ENCODE assay signal across 7 cellular contexts in genomic region chr15:89367485-89368451, GRCh38. TPM values are rescaled to one million over a fixed set of nuclear protein-coding genes. Genes with fewer than 3 reads are reported as not detected.
DNase-seq lines count a peak whose midpoint lies in the region; ATAC-seq and TF ChIP-seq lines count a peak whose summit lies in the region.

No MANE protein-coding gene starts in this region.

- H3K79me2 ChIP-seq in MM.1S (ENCODE audit: low read length): no peaks in the 10 kb centered on the region

- H3K27me3 ChIP-seq in colonic mucosa (peaks cover 98% of the 10 kb centered on the region), MM.1S (replicated peaks; ENCODE audit: insufficient read depth, low read length) (peaks cover 97% of the 10 kb centered on the region)

- DNase-seq in GM03348 (ENCODE audit: low spot score): peak; percentile 47
- DNase-seq in NCI-H345 (lab: John Stamatoyannopoulos, UW): peak; percentile 86
- peak; percentile 34 for DNase-seq in colonic mucosa
- peak; percentile 50 for DNase-seq in pons (ENCODE audit: low spot score)
- DNase-seq in MM.1S: no peak

- TF ChIP-seq CTCF in colonic mucosa (IDR thresholded peaks at IDR 0.05) (no peak), MM.1S (IDR thresholded peaks at IDR 0.05; ENCODE audit: low read length) (no peak)

- no peaks in the 10 kb centered on the region for H3K9me2 ChIP-seq in MM.1S (replicated peaks; ENCODE audit: insufficient read depth, low read length)

- H3K36me3 ChIP-seq in colonic mucosa (no peaks in the 10 kb centered on the region), MM.1S (replicated peaks; ENCODE audit: insufficient read depth, low read length) (no peaks in the 10 kb centered on the region)

- no peak for ATAC-seq in HG03442 (IDR thresholded peaks at IDR 0.05; ENCODE audit: unreplicated experiment)
- ATAC-seq in GM18520 (IDR thresholded peaks at IDR 0.05; ENCODE audit: unreplicated experiment): no peak

- H3K9me3 ChIP-seq in colonic mucosa (no peaks in the 10 kb centered on the region), MM.1S (replicated peaks; ENCODE audit: insufficient read depth, low read length) (no peaks in the 10 kb centered on the region)

- intact Hi-C loops in colonic mucosa (cut with DNase I): no loop called here

- no peak overlapping the region for H3K4me2 ChIP-seq in MM.1S (ENCODE audit: low read depth, low read length)

- H2AFZ ChIP-seq in MM.1S (ENCODE audit: low read length): no peak overlapping the region

- H4K20me1 ChIP-seq in MM.1S (ENCODE audit: insufficient read depth, low read length): no peaks in the 10 kb centered on the region

- no peaks in the 10 kb centered on the region for H3F3A ChIP-seq in MM.1S (ENCODE audit: insufficient read depth, low read length)

- H3K27ac ChIP-seq in colonic mucosa (no peak overlapping the region), MM.1S (ENCODE audit: low read length) (no peak overlapping the region)

- peak overlapping the region in 1 of 2 donors; percentile 18 for H3K9ac ChIP-seq in colonic mucosa (ENCODE audit: low read depth in 2 of 2, low read length in 2 of 2)
- H3K9ac ChIP-seq in MM.1S (ENCODE audit: low read length): no peak overlapping the region

- peak overlapping the region; percentile 8 for H3K4me3 ChIP-seq in colonic mucosa
- H3K4me3 ChIP-seq in MM.1S (ENCODE audit: low read length): no peak overlapping the region

- H3K4me1 ChIP-seq in colonic mucosa (peaks cover 4% of the 10 kb centered on the region), MM.1S (ENCODE audit: low read length) (no peaks in the 10 kb centered on the region)

RNA-seq across cellular contexts. Expression of gene POLG, which starts 33.1 kb away (rescaled TPM):
- 10 to 100 TPM; 70.8 to 86.8 TPM for total RNA-seq in colonic mucosa
